13 cellular contexts compared by ENCODE assay signal in the genomic region with DNA sequence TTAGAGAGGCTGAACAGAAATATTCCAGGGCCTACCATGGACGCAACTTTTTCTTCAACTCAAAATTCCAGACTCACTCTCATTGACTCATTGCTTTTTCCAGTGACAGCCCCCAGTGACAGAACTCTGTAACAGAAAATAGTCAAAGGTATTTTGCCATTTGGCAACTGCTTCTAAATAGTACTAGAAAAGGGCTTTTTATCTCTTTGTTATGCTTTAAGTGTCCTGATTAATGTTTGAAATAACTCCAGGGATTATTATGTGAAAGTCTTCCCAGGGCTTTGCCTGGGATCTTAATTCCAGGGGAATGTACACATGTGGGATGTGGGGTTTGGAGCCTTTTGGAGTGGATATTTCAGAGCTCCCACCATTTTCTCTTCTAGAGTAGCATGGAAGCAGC.
A peak's percentile ranks its signal among the peaks of the same experiment; 100 is the strongest.
DNase-seq lines count a peak whose midpoint lies in the region; ATAC-seq and TF ChIP-seq lines count a peak whose summit lies in the region.
"Had no signal": no experiment of that assay in that cellular context is flagged by ENCODE, and none has a peak within 500 bp of the region (broad histone marks: within the 10 kb centered on the region; RNA-seq: fewer than 3 reads in every experiment).

No MANE protein-coding gene starts in this region.

- WGBS in smooth muscle cell (ENCODE audit: low lambda C conversion rate) = 16% methylated on average over 1 of the region's 1 CpG

- no peaks in the 10 kb centered on the region for H3K79me2 ChIP-seq in smooth muscle cell (ENCODE audit: low read depth)

- peak; percentile 12 for DNase-seq in GM03348 (ENCODE audit: low spot score)
- no peak for DNase-seq in RWPE2 (ENCODE audit: low spot score)
- DNase-seq in fibroblast of villous mesenchyme (ENCODE audit: low read depth) = peak; percentile 85
- no peak for DNase-seq in smooth muscle cell (lab: John Stamatoyannopoulos, UW; ENCODE audit: unreplicated experiment)
- DNase-seq in NCI-H2196 treated with DMSO at 0.1 percent for 48 hours (lab: John Stamatoyannopoulos, UW; ENCODE audit: unreplicated experiment) = no peak
- DNase-seq in D341Med (ENCODE audit: low spot score) = no peak
- DNase-seq: NCI-H446, NCI-H748 treated with DMSO at 0.1 percent for 48 hours, PC-9, SK-N-SH had no signal

- peak; percentile 14; the same call in 1 of the 3 replicates for ATAC-seq in RWPE2 (ENCODE audit: low read depth)
- no peak for ATAC-seq in GM21529 (IDR thresholded peaks at IDR 0.05; ENCODE audit: unreplicated experiment)
- ATAC-seq: HCT116, Right ventricle myocardium inferior had no signal

- H3K27ac ChIP-seq in RWPE2 (ENCODE audit: poor library complexity, severe bottlenecking) = peak overlapping the region; percentile 41
- H3K27ac ChIP-seq in smooth muscle cell (ENCODE audit: low read depth) = peak overlapping the region; percentile 98
- H3K27ac ChIP-seq: PC-9 had no signal

- peak overlapping the region; percentile 76 for H3K4me2 ChIP-seq in smooth muscle cell
- H3K4me2 ChIP-seq: PC-9, SK-N-SH had no signal

- no peaks in the 10 kb centered on the region for H3K9me3 ChIP-seq in RWPE2 (ENCODE audit: severe bottlenecking)
- H3K9me3 ChIP-seq in smooth muscle cell (replicated peaks; ENCODE audit: low read depth) = no peaks in the 10 kb centered on the region
- H3K9me3 ChIP-seq: SK-N-SH had no signal

- H3K36me3 ChIP-seq in RWPE2 (ENCODE audit: low read depth) (no peaks in the 10 kb centered on the region), smooth muscle cell (ENCODE audit: low read depth) (no peaks in the 10 kb centered on the region)

- no peaks in the 10 kb centered on the region for H3K27me3 ChIP-seq in RWPE2 (ENCODE audit: insufficient read depth, poor library complexity, severe bottlenecking)
- H3K27me3 ChIP-seq in smooth muscle cell (ENCODE audit: low read depth) = peaks cover 8% of the 10 kb centered on the region

- H3K4me1 ChIP-seq in RWPE2 (ENCODE audit: insufficient read depth, poor library complexity, severe bottlenecking) (peaks cover 7% of the 10 kb centered on the region), smooth muscle cell (ENCODE audit: low read depth) (peaks cover 25% of the 10 kb centered on the region)

- no peak overlapping the region for H2AFZ ChIP-seq in smooth muscle cell (ENCODE audit: low read depth)
- H2AFZ ChIP-seq: PC-9 had no signal

- TF ChIP-seq CTCF in RWPE2 (IDR thresholded peaks at IDR 0.05; ENCODE audit: poor library complexity, severe bottlenecking) = no peak
- TF ChIP-seq CTCF in fibroblast of villous mesenchyme (IDR thresholded peaks at IDR 0.05; ENCODE audit: insufficient read depth, low read depth, low read length) = no peak
- TF ChIP-seq CTCF in smooth muscle cell (IDR thresholded peaks at IDR 0.05; ENCODE audit: borderline replicate concordance, insufficient read depth, poor library complexity, severe bottlenecking) = no peak

- H4K20me1 ChIP-seq in smooth muscle cell (ENCODE audit: low read depth) = no peaks in the 10 kb centered on the region

- peak overlapping the region; percentile 75 for H3K9ac ChIP-seq in smooth muscle cell (ENCODE audit: low read depth)
- H3K9ac ChIP-seq: SK-N-SH had no signal

- no peaks in the 10 kb centered on the region for H3F3A ChIP-seq in smooth muscle cell (ENCODE audit: low read depth)

- H3K4me3 ChIP-seq in RWPE2 (ENCODE audit: severe bottlenecking) (no peak overlapping the region), fibroblast of villous mesenchyme (ENCODE audit: low read depth, low read length) (no peak overlapping the region), smooth muscle cell (no peak overlapping the region)
- H3K4me3 ChIP-seq: PC-9 had no signal

Comparison
In these comparisons a context has a peak if more than half of its experiments do, and no peak if none do; other contexts are left out.
1. DNase-seq: peak in GM03348 (single experiment) and fibroblast of villous mesenchyme (single experiment); none in RWPE2 (single experiment), smooth muscle cell (single experiment), NCI-H2196 treated with DMSO at 0.1 percent for 48 hours (single experiment) and D341Med (single experiment).